1 cellular context compared by ENCODE assay signal in the genomic region with DNA sequence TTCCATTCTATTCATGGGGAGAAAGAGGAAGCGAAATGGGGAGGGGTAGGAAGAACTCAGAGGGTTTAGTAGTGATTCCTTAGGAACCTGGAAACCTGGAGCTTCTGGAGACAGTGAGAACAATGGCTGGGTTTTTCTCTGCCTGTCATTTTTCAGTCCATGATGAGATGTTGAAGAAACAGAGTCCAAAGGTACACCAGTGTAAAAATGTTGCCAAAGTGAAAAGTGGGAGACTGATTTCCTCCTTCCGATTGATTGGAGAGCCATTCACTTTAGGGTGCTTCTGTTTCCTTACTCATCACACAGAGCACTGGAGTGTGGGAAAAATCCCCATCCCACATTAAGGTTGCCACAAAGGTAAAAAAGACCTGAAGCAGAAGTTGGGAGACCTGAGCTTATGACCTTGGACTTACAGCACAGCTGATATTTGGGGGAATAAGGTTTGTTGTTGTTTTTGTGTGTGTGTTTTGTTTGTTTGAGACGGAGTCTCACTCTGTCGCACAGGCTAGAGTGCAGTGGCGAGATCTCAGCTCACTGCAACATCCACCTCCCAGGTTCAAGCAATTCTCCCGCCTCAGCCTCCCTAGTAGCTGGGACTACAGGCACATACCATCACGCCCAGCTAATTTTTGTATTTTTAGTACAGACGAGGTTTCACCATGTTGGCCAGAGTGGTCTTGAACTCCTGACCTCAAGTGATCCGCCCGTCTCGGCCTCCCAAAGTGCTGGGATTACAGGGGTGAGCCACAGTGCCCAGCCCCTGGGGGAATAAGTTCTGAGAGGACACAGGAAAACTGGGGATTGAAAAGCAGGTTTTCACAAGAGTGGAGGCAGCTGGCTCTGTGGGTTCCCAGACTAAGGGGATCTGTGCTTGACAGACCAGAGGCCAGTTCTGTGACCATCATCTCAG.
A peak's percentile ranks its signal among the peaks of the same experiment; 100 is the strongest.
TF ChIP-seq lines count a peak whose summit lies in the region.

No MANE protein-coding gene starts in this region.

TF ChIP-seq in HepG2, 621 proteins besides CTCF, POLR2A, EP300 and RAD21 (continued from another document and continues in another):
- TF ChIP-seq, protein P1, sequence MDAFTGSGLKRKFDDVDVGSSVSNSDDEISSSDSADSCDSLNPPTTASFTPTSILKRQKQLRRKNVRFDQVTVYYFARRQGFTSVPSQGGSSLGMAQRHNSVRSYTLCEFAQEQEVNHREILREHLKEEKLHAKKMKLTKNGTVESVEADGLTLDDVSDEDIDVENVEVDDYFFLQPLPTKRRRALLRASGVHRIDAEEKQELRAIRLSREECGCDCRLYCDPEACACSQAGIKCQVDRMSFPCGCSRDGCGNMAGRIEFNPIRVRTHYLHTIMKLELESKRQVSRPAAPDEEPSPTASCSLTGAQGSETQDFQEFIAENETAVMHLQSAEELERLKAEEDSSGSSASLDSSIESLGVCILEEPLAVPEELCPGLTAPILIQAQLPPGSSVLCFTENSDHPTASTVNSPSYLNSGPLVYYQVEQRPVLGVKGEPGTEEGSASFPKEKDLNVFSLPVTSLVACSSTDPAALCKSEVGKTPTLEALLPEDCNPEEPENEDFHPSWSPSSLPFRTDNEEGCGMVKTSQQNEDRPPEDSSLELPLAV (CRISPR knock-in tag; conservative IDR thresholded peaks at IDR 0.05; ENCODE audit: low read depth), result no peak
- TF ChIP-seq, protein P2, sequence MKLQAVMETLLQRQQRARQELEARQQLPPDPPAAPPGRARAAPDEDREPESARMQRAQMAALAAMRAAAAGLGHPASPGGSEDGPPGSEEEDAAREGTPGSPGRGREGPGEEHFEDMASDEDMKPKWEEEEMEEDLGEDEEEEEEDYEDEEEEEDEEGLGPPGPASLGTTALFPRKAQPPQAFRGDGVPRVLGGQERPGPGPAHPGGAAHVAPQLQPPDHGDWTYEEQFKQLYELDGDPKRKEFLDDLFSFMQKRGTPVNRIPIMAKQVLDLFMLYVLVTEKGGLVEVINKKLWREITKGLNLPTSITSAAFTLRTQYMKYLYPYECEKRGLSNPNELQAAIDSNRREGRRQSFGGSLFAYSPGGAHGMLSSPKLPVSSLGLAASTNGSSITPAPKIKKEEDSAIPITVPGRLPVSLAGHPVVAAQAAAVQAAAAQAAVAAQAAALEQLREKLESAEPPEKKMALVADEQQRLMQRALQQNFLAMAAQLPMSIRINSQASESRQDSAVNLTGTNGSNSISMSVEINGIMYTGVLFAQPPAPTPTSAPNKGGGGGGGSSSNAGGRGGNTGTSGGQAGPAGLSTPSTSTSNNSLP (IDR thresholded peaks at IDR 0.05; ENCODE audit: low read depth, low read length), result no peak
- TF ChIP-seq, protein P3, sequence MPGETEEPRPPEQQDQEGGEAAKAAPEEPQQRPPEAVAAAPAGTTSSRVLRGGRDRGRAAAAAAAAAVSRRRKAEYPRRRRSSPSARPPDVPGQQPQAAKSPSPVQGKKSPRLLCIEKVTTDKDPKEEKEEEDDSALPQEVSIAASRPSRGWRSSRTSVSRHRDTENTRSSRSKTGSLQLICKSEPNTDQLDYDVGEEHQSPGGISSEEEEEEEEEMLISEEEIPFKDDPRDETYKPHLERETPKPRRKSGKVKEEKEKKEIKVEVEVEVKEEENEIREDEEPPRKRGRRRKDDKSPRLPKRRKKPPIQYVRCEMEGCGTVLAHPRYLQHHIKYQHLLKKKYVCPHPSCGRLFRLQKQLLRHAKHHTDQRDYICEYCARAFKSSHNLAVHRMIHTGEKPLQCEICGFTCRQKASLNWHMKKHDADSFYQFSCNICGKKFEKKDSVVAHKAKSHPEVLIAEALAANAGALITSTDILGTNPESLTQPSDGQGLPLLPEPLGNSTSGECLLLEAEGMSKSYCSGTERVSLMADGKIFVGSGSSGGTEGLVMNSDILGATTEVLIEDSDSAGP (CRISPR knock-in tag; IDR thresholded peaks at IDR 0.05; ENCODE audit: borderline replicate concordance), result no peak
- TF ChIP-seq SP4 (CRISPR knock-in tag; IDR thresholded peaks at IDR 0.05) (0 out of 2 replicates have a peak, but pooled peaks have one; percentile 17), KDM4B (CRISPR knock-in tag; IDR thresholded peaks at IDR 0.05) (no peak), XRCC5 (optimal IDR thresholded peaks at IDR 0.05; ENCODE audit: low read length) (no peak), CAMTA2 (CRISPR knock-in tag; IDR thresholded peaks at IDR 0.05; ENCODE audit: borderline replicate concordance) (no peak; the same call in 1 of the 2 replicates), WIZ (CRISPR knock-in tag; IDR thresholded peaks at IDR 0.05) (no peak), NFE2L2 (IDR thresholded peaks at IDR 0.05; ENCODE audit: low read length) (no peak), ONECUT2 (CRISPR knock-in tag; IDR thresholded peaks at IDR 0.05) (peak; percentile 26; the same call in 1 of the 2 replicates), CBX2 (IDR thresholded peaks at IDR 0.05; ENCODE audit: low read depth, low read length) (no peak), CBX2 (CRISPR knock-in tag; IDR thresholded peaks at IDR 0.05; ENCODE audit: low read depth) (no peak), JARID2 (CRISPR knock-in tag; IDR thresholded peaks at IDR 0.05; ENCODE audit: insufficient replicate concordance) (no peak), ARNT2 (CRISPR knock-in tag; IDR thresholded peaks at IDR 0.05; ENCODE audit: low read depth) (0 out of 2 replicates have a peak, but pooled peaks have one; percentile 24), ZNF567 (CRISPR knock-in tag; IDR thresholded peaks at IDR 0.05; ENCODE audit: borderline replicate concordance) (0 out of 2 replicates have a peak, but pooled peaks have one; percentile 38), HDAC2 (CRISPR knock-in tag; IDR thresholded peaks at IDR 0.05) (peak; percentile 27; the same call in 1 of the 2 replicates), ERF (CRISPR knock-in tag; IDR thresholded peaks at IDR 0.05) (no peak), FOXC1 (CRISPR knock-in tag; IDR thresholded peaks at IDR 0.05; ENCODE audit: borderline replicate concordance) (peak; percentile 39; the same call in 1 of the 2 replicates), LCORL (IDR thresholded peaks at IDR 0.05) (no peak), LCORL (CRISPR knock-in tag; IDR thresholded peaks at IDR 0.05) (peak; percentile 51; the same call in 1 of the 2 replicates), SALL1 (CRISPR knock-in tag; IDR thresholded peaks at IDR 0.05) (peak; percentile 39), ATF7-NPFF (CRISPR knock-in tag; IDR thresholded peaks at IDR 0.05; ENCODE audit: low read depth) (no peak), ISL2 (CRISPR knock-in tag; IDR thresholded peaks at IDR 0.05) (0 out of 2 replicates have a peak, but pooled peaks have one; percentile 26), ZFYVE20 (CRISPR knock-in tag; IDR thresholded peaks at IDR 0.05; ENCODE audit: borderline replicate concordance, low read depth) (no peak), RCOR2 (CRISPR knock-in tag; IDR thresholded peaks at IDR 0.05) (0 out of 2 replicates have a peak, but pooled peaks have one; percentile 36), JDP2 (CRISPR knock-in tag; IDR thresholded peaks at IDR 0.05; ENCODE audit: borderline replicate concordance) (no peak), ZNF343 (CRISPR knock-in tag; IDR thresholded peaks at IDR 0.05) (no peak), PHF5A (CRISPR knock-in tag; IDR thresholded peaks at IDR 0.05; ENCODE audit: low read depth, unreplicated experiment) (no peak), ZNF557 (CRISPR knock-in tag; IDR thresholded peaks at IDR 0.05) (no peak), ZNF20 (CRISPR knock-in tag; IDR thresholded peaks at IDR 0.05) (no peak), SP140L (CRISPR knock-in tag; IDR thresholded peaks at IDR 0.05; ENCODE audit: borderline replicate concordance) (no peak)
- TF ChIP-seq, protein P4, sequence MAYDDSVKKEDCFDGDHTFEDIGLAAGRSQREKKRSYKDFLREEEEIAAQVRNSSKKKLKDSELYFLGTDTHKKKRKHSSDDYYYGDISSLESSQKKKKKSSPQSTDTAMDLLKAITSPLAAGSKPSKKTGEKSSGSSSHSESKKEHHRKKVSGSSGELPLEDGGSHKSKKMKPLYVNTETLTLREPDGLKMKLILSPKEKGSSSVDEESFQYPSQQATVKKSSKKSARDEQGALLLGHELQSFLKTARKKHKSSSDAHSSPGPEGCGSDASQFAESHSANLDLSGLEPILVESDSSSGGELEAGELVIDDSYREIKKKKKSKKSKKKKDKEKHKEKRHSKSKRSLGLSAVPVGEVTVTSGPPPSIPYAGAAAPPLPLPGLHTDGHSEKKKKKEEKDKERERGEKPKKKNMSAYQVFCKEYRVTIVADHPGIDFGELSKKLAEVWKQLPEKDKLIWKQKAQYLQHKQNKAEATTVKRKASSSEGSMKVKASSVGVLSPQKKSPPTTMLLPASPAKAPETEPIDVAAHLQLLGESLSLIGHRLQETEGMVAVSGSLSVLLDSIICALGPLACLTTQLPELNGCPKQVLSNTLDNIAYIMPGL (CRISPR knock-in tag; IDR thresholded peaks at IDR 0.05; ENCODE audit: borderline replicate concordance in 1 of 2, low read depth in 1 of 2), result no peak
- TF ChIP-seq, protein P5, sequence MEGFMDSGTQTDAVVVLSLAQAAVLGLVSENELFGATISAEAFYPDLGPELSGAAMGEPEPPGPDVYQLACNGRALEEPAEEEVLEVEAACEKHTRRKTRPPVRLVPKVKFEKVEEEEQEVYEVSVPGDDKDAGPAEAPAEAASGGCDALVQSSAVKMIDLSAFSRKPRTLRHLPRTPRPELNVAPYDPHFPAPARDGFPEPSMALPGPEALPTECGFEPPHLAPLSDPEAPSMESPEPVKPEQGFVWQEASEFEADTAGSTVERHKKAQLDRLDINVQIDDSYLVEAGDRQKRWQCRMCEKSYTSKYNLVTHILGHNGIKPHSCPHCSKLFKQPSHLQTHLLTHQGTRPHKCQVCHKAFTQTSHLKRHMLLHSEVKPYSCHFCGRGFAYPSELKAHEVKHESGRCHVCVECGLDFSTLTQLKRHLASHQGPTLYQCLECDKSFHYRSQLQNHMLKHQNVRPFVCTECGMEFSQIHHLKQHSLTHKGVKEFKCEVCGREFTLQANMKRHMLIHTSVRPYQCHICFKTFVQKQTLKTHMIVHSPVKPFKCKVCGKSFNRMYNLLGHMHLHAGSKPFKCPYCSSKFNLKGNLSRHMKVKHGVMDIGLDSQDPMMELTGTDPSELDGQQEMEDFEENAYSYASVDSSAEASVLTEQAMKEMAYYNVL (CRISPR knock-in tag; IDR thresholded peaks at IDR 0.05; ENCODE audit: borderline replicate concordance), result peak; percentile 20; the same call in 1 of the 2 replicates
- TF ChIP-seq, protein P6, sequence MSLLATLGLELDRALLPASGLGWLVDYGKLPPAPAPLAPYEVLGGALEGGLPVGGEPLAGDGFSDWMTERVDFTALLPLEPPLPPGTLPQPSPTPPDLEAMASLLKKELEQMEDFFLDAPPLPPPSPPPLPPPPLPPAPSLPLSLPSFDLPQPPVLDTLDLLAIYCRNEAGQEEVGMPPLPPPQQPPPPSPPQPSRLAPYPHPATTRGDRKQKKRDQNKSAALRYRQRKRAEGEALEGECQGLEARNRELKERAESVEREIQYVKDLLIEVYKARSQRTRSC (CRISPR knock-in tag; IDR thresholded peaks at IDR 0.05; ENCODE audit: low read depth), result no peak
- TF ChIP-seq, protein P7, sequence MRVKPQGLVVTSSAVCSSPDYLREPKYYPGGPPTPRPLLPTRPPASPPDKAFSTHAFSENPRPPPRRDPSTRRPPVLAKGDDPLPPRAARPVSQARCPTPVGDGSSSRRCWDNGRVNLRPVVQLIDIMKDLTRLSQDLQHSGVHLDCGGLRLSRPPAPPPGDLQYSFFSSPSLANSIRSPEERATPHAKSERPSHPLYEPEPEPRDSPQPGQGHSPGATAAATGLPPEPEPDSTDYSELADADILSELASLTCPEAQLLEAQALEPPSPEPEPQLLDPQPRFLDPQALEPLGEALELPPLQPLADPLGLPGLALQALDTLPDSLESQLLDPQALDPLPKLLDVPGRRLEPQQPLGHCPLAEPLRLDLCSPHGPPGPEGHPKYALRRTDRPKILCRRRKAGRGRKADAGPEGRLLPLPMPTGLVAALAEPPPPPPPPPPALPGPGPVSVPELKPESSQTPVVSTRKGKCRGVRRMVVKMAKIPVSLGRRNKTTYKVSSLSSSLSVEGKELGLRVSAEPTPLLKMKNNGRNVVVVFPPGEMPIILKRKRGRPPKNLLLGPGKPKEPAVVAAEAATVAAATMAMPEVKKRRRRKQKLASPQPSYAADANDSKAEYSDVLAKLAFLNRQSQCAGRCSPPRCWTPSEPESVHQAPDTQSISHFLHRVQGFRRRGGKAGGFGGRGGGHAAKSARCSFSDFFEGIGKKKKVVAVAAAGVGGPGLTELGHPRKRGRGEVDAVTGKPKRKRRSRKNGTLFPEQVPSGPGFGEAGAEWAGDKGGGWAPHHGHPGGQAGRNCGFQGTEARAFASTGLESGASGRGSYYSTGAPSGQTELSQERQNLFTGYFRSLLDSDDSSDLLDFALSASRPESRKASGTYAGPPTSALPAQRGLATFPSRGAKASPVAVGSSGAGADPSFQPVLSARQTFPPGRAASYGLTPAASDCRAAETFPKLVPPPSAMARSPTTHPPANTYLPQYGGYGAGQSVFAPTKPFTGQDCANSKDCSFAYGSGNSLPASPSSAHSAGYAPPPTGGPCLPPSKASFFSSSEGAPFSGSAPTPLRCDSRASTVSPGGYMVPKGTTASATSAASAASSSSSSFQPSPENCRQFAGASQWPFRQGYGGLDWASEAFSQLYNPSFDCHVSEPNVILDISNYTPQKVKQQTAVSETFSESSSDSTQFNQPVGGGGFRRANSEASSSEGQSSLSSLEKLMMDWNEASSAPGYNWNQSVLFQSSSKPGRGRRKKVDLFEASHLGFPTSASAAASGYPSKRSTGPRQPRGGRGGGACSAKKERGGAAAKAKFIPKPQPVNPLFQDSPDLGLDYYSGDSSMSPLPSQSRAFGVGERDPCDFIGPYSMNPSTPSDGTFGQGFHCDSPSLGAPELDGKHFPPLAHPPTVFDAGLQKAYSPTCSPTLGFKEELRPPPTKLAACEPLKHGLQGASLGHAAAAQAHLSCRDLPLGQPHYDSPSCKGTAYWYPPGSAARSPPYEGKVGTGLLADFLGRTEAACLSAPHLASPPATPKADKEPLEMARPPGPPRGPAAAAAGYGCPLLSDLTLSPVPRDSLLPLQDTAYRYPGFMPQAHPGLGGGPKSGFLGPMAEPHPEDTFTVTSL (CRISPR knock-in tag; IDR thresholded peaks at IDR 0.05; ENCODE audit: borderline replicate concordance), result peak; percentile 49; the same call in 1 of the 2 replicates
- TF ChIP-seq, protein P8, sequence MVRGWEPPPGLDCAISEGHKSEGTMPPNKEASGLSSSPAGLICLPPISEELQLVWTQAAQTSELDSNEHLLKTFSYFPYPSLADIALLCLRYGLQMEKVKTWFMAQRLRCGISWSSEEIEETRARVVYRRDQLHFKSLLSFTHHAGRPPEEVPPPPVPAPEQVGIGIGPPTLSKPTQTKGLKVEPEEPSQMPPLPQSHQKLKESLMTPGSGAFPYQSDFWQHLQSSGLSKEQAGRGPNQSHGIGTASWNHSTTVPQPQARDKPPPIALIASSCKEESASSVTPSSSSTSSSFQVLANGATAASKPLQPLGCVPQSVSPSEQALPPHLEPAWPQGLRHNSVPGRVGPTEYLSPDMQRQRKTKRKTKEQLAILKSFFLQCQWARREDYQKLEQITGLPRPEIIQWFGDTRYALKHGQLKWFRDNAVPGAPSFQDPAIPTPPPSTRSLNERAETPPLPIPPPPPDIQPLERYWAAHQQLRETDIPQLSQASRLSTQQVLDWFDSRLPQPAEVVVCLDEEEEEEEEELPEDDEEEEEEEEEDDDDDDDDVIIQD (CRISPR knock-in tag; IDR thresholded peaks at IDR 0.05; ENCODE audit: low read depth), result no peak
- TF ChIP-seq, protein P9, sequence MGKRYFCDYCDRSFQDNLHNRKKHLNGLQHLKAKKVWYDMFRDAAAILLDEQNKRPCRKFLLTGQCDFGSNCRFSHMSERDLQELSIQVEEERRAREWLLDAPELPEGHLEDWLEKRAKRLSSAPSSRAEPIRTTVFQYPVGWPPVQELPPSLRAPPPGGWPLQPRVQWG (CRISPR knock-in tag; IDR thresholded peaks at IDR 0.05; ENCODE audit: borderline replicate concordance, low read depth), result no peak
